In the genomic region with DNA sequence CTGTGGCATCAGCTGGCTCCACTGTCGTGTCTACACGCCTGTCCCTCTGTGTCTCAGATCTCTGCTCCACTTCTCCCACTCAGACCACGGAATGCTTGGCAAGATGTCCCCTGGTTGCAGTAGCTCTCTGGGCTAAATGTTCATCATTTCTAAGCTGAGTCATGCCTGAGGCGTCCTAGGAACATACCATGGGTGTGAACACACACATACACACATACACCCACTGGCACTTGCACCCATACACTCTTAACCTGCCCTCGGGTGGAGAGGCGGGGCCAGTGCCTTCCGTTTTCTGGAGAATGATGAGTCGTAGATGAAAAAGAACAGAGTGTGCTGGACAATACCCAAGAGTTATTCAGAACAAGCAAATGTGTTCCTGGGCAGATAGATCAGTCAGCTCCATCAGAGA, we compare ENCODE assay signal across 8 cellular contexts.
DNase-seq lines count a peak whose midpoint lies in the region; ATAC-seq and TF ChIP-seq lines count a peak whose summit lies in the region.

No MANE protein-coding gene starts in this region.

- TF ChIP-seq CTCF in AG04449 (IDR thresholded peaks at IDR 0.05; ENCODE audit: insufficient read depth, low read length, missing control alignments) = no peak
- TF ChIP-seq CTCF in epithelial cell of esophagus (IDR thresholded peaks at IDR 0.05; ENCODE audit: insufficient read depth, low read depth, low read length, missing control alignments) = no peak
- no peak for TF ChIP-seq CTCF in mesothelial cell of epicardium (IDR thresholded peaks at IDR 0.05; ENCODE audit: unreplicated experiment)

- no peaks in the 10 kb centered on the region for H3K4me1 Mint-ChIP-seq in mesothelial cell of epicardium

- no peaks in the 10 kb centered on the region for H3K9me3 ChIP-seq in MG63

- ATAC-seq in GM21786 (IDR thresholded peaks at IDR 0.05; ENCODE audit: unreplicated experiment) (no peak), GM18909 (IDR thresholded peaks at IDR 0.05; ENCODE audit: poor library complexity, unreplicated experiment) (no peak), GM18867 (IDR thresholded peaks at IDR 0.05; ENCODE audit: unreplicated experiment) (no peak)

- H3K4me3 Mint-ChIP-seq in mesothelial cell of epicardium = no peak overlapping the region

- POLR2A ChIA-PET in AG04449 (lab: Yijun Ruan, JAX) = interaction anchor here (0.6 to 1.8 kb wide), 4 partner anchors 70 to 279 kb away, joined by 3 to 6 read pairs (median 4); a partner anchor contains a TSS

- peaks cover 40% of the 10 kb centered on the region for H3K36me3 Mint-ChIP-seq in mesothelial cell of epicardium

- H3K9me3 Mint-ChIP-seq in mesothelial cell of epicardium = no peaks in the 10 kb centered on the region

- no peak overlapping the region for H3K27ac Mint-ChIP-seq in mesothelial cell of epicardium

- no peaks in the 10 kb centered on the region for H3K27me3 ChIP-seq in MG63

- CTCF ChIA-PET in AG04449 (lab: Yijun Ruan, JAX) = interaction anchor here (0.7 to 6.7 kb wide), 22 partner anchors 10 to 321 kb away, joined by 3 to 136 read pairs (median 21); a partner anchor contains a TSS

- H3K4me3 ChIP-seq in AG04449 (ENCODE audit: low read depth, low read length) = no peak overlapping the region
- no peak overlapping the region for H3K4me3 ChIP-seq in MG63
- no peak overlapping the region for H3K4me3 ChIP-seq in epithelial cell of esophagus (ENCODE audit: low read length)

- no peaks in the 10 kb centered on the region for H3K27me3 Mint-ChIP-seq in mesothelial cell of epicardium (ENCODE audit: low read depth)

- DNase-seq in AG04449 (ENCODE audit: low read depth, low spot score) (peak; percentile 99), MG63 (peak; percentile 99), epithelial cell of esophagus (ENCODE audit: low read depth) (peak; percentile 97), occipital lobe (lab: John Stamatoyannopoulos, UW) (peak; percentile 62), mesothelial cell of epicardium (ENCODE audit: low spot score in 2 of 2, unreplicated experiment in 2 of 2) (no peak)

- H3K36me3 ChIP-seq in MG63 = peaks cover 52% of the 10 kb centered on the region

Comparison
In these comparisons a context has a peak if more than half of its experiments do, and no peak if none do; other contexts are left out.
1. DNase-seq: peak in AG04449 (single experiment), MG63 (single experiment), epithelial cell of esophagus (single experiment) and occipital lobe (single experiment); none in mesothelial cell of epicardium (0 of 2).